9 cellular contexts compared by ENCODE assay signal in genomic region chr2:112542974-112543760, GRCh38. TPM values are rescaled to one million over a fixed set of nuclear protein-coding genes. Genes with fewer than 3 reads are reported as not detected.
DNase-seq lines count a peak whose midpoint lies in the region; ATAC-seq and TF ChIP-seq lines count a peak whose summit lies in the region.
"Had no signal": no experiment of that assay in that cellular context is flagged by ENCODE, and none has a peak within 500 bp of the region (broad histone marks: within the 10 kb centered on the region; RNA-seq: fewer than 3 reads in every experiment).

No MANE protein-coding gene starts in this region.

- TF ChIP-seq CTCF in Calu3 (IDR thresholded peaks at IDR 0.05; ENCODE audit: unreplicated experiment) (no peak), HCT116 (IDR thresholded peaks at IDR 0.05 in 2 of 3, conservative IDR thresholded peaks at IDR 0.05 in 1 of 3; ENCODE audit: borderline replicate concordance in 1 of 3, insufficient read depth in 1 of 3, low read depth in 2 of 3, low read length in 2 of 3) (0 out of 6 replicates have a peak, but pooled peaks of 1 of the 3 experiments have one; percentile 6), sigmoid colon (IDR thresholded peaks at IDR 0.05) (no peak)

- H3K9me3 Mint-ChIP-seq in Calu3 (ENCODE audit: low read depth, unreplicated experiment), result no peaks in the 10 kb centered on the region
- H3K9me3 Mint-ChIP-seq: T-helper 1 cell treated with Interleukin-12 subunit alpha and Interleukin-12 subunit beta and Interleukin-4 antibody, amounts not matched to agents 30 μg/mL and 1 μg/mL, for 36 hours had no signal

- peak overlapping the region; percentile 93 for H3K4me3 ChIP-seq in HCT116 (replicated peaks in 1 of 2; ENCODE audit: low read depth in 1 of 2, low read length in 2 of 2)
- H3K4me3 ChIP-seq in sigmoid colon, result peak overlapping the region; percentile 61 to 96 (median 87)

- no peak; the same call in 1 of the 2 replicates for ATAC-seq in HCT116
- no peak for ATAC-seq in GM21717 (IDR thresholded peaks at IDR 0.05; ENCODE audit: unreplicated experiment)
- ATAC-seq in GM19395 (IDR thresholded peaks at IDR 0.05; ENCODE audit: unreplicated experiment), result no peak

- TF ChIP-seq POLR2A in HCT116 (IDR thresholded peaks at IDR 0.05; ENCODE audit: borderline replicate concordance, extremely low read depth, insufficient read depth, insufficient read length) (no peak), sigmoid colon (IDR thresholded peaks at IDR 0.05) (no peak)

- BruUV-seq in Calu3 (replicated peaks; lab: Mats Ljungman, UMichigan) (TSS peak; percentile 39), HCT116 (replicated peaks; lab: Mats Ljungman, UMichigan) (TSS peak; percentile 61)

- intact Hi-C loops in Calu3 (cut with micrococcal nuclease; ENCODE audit: unreplicated experiment) (no loop called here), HCT116 (cut with micrococcal nuclease) (loop anchor here (5.0 kb wide), 2 partner anchors 61 to 486 kb away; partner anchors contain the start of genes TMEM87B and TTL), sigmoid colon (cut with DNase I) (loop anchor here (1.0 kb wide), 2 partner anchors 40 to 61 kb away; partner anchors contain the start of gene TTL)

- peaks cover 5% of the 10 kb centered on the region for H3K4me1 Mint-ChIP-seq in Calu3 (ENCODE audit: low read depth, unreplicated experiment)

- POLR2A ChIA-PET in HCT116 (lab: Charles Lee), result no interaction called here

- H3K9ac ChIP-seq in HCT116 (ENCODE audit: low read length), result peak overlapping the region; percentile 92

- H3K27me3 ChIP-seq in HCT116 (ENCODE audit: insufficient read depth, low read length), result no peaks in the 10 kb centered on the region
- H3K27me3 ChIP-seq in sigmoid colon, result no peaks in the 10 kb centered on the region

- peaks cover 5 to 15% of the 10 kb centered on the region in 2 experiments for H3K4me1 ChIP-seq in HCT116 (ENCODE audit: control insufficient read depth in 1 of 2, insufficient read depth in 2 of 2, low read length in 2 of 2)
- H3K4me1 ChIP-seq in sigmoid colon, result peaks cover 0 to 21% (median 16%) of the 10 kb centered on the region in 4 donors

- peak; percentile 19 for TF ChIP-seq RAD21 in HCT116 (IDR thresholded peaks at IDR 0.05; ENCODE audit: low read depth)

- RAD21 ChIA-PET in HCT116 (lab: Charles Lee; ENCODE audit: low non-redundant PET in 1 of 2, low total read pairs in 2 of 2, uncharacterized antibody in 2 of 2, unreplicated experiment in 2 of 2), result no interaction called here

- no peak overlapping the region for H3K4me3 Mint-ChIP-seq in Calu3 (ENCODE audit: low read depth, unreplicated experiment)
- H3K4me3 Mint-ChIP-seq: T-helper 1 cell treated with Interleukin-12 subunit alpha and Interleukin-12 subunit beta and Interleukin-4 antibody, amounts not matched to agents 30 μg/mL and 1 μg/mL, for 36 hours had no signal

- no peak for TF ChIP-seq EP300 in sigmoid colon (IDR thresholded peaks at IDR 0.05)

- H3K27me3 Mint-ChIP-seq in Calu3 (ENCODE audit: unreplicated experiment), result no peaks in the 10 kb centered on the region

- H3K36me3 Mint-ChIP-seq in Calu3 (ENCODE audit: insufficient read depth, unreplicated experiment), result peaks cover 8% of the 10 kb centered on the region

- no peaks in the 10 kb centered on the region for H3K9me2 ChIP-seq in HCT116 (ENCODE audit: insufficient read depth)

- H3K79me2 ChIP-seq in HCT116 (ENCODE audit: insufficient read depth, low read length), result peaks cover 58% of the 10 kb centered on the region

- DNase-seq in Calu3, result peak; percentile 18
- peak; percentile 13 for DNase-seq in HCT116 (ENCODE audit: low read depth, low spot score)
- peak; percentile 9 for DNase-seq in SK-N-DZ (ENCODE audit: low spot score)
- peak; percentile 26 for DNase-seq in fibroblast of peridontal ligament (ENCODE audit: extremely low read depth)
- no peak for DNase-seq in sigmoid colon
- no peak for DNase-seq in NCI-H1048 (lab: John Stamatoyannopoulos, UW)

- peaks cover 17 to 20% of the 10 kb centered on the region in 2 experiments for H3K36me3 ChIP-seq in HCT116 (ENCODE audit: control insufficient read depth in 1 of 2, insufficient read depth in 2 of 2, low read length in 2 of 2)
- peaks cover 0 to 23% (median 4%) of the 10 kb centered on the region in 4 donors for H3K36me3 ChIP-seq in sigmoid colon

- H3K27ac ChIP-seq in HCT116 (ENCODE audit: low read depth, low read length) (peak overlapping the region; percentile 65), sigmoid colon (peak overlapping the region in 1 of 4 donors; percentile 93)

- whole genome bisulfite sequencing in sigmoid colon, 2 donors, result 1 to 6% methylated on average over 20 of the region's 20 CpGs

- H3K4me2 ChIP-seq in HCT116 (ENCODE audit: low read length), result peak overlapping the region; percentile 93

- H3K9me3 ChIP-seq in HCT116 (ENCODE audit: control insufficient read depth in 1 of 2, insufficient read depth in 1 of 2, low read depth in 1 of 2, low read length in 2 of 2) (no peaks in the 10 kb centered on the region), sigmoid colon (no peaks in the 10 kb centered on the region)

- no peak overlapping the region for H3K27ac Mint-ChIP-seq in Calu3 (ENCODE audit: unreplicated experiment)

- CTCF ChIA-PET in Calu3 (lab: Charles Lee), result no interaction called here
- CTCF ChIA-PET in HCT116 (lab: Charles Lee), result no interaction called here

- peaks cover 8% of the 10 kb centered on the region; the same call in 1 of the 2 replicates for H4K20me1 ChIP-seq in HCT116 (ENCODE audit: insufficient read depth)

- no peak overlapping the region for H2AFZ ChIP-seq in HCT116 (ENCODE audit: low read depth, low read length, poor library complexity, severe bottlenecking)

TF ChIP-seq in HCT116, 20 proteins besides CTCF, POLR2A, EP300 and RAD21:
- TF ChIP-seq CEBPB (IDR thresholded peaks at IDR 0.05; ENCODE audit: low read depth) (no peak), TCF7L2 (IDR thresholded peaks at IDR 0.05; ENCODE audit: borderline replicate concordance, extremely low read depth, insufficient read depth, insufficient read length) (no peak)
- TF ChIP-seq, protein P1, sequence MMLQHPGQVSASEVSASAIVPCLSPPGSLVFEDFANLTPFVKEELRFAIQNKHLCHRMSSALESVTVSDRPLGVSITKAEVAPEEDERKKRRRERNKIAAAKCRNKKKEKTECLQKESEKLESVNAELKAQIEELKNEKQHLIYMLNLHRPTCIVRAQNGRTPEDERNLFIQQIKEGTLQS (IDR thresholded peaks at IDR 0.05), result no peak

RNA-seq across cellular contexts. Expression of gene POLR1B, which starts 0.9 kb away (rescaled TPM):
- total RNA-seq in Calu3 (2022), result 36.4 and 36.9 TPM in 2 replicates
- total RNA-seq in HCT116 (2021; ENCODE audit: unreplicated experiment), result 57.7 TPM
- polyA plus RNA-seq in HCT116 (2012), result 22.1 and 25.0 TPM in 2 replicates
- polyA plus RNA-seq in SK-N-DZ (2014; cell fraction: cytosol; rRNA removed), result 26.0 and 34.5 TPM in 2 replicates
- 21.3 and 28.1 TPM in 2 replicates for polyA plus RNA-seq in SK-N-DZ (2014; cell fraction: nucleus; rRNA removed)
- 1 to 10 TPM; 7.2 to 8.9 (median 8.2) TPM for total RNA-seq in sigmoid colon
- 1 to 10 TPM; 3.6 to 8.8 (median 3.7) TPM for polyA plus RNA-seq in sigmoid colon

RNA-seq across cellular contexts. Expression of gene CHCHD5, which starts 41.2 kb away (rescaled TPM):
- 18.0 and 20.1 TPM in 2 replicates for total RNA-seq in Calu3 (2022)
- total RNA-seq in HCT116 (2021; ENCODE audit: unreplicated experiment), result 49.8 TPM
- polyA plus RNA-seq in HCT116 (2012), result 83.8 and 98.8 TPM in 2 replicates
- polyA plus RNA-seq in SK-N-DZ (2014; cell fraction: cytosol; rRNA removed), result 30.7 and 35.9 TPM in 2 replicates
- 22.6 and 24.1 TPM in 2 replicates for polyA plus RNA-seq in SK-N-DZ (2014; cell fraction: nucleus; rRNA removed)
- 10 to 100 TPM; 13.8 to 36.4 (median 25.3) TPM for total RNA-seq in sigmoid colon
- polyA plus RNA-seq in sigmoid colon, result 10 to 100 TPM; 41.8 to 62.5 (median 43.0) TPM

Comparison
In these comparisons a context has a peak if more than half of its experiments do, and no peak if none do; other contexts are left out.
1. DNase-seq: peak in Calu3 (single experiment), HCT116 (single experiment), SK-N-DZ (single experiment) and fibroblast of peridontal ligament (single experiment); none in sigmoid colon (single experiment) and NCI-H1048 (single experiment).